In genomic region chr16:89072216-89073130, GRCh38 we compare ENCODE assay signal across 13 cellular contexts. TPM values are rescaled to one million over a fixed set of nuclear protein-coding genes. Genes with fewer than 3 reads are reported as not detected.
A peak's percentile ranks its signal among the peaks of the same experiment; 100 is the strongest.
DNase-seq lines count a peak whose midpoint lies in the region; ATAC-seq and TF ChIP-seq lines count a peak whose summit lies in the region.
"Had no signal": no experiment of that assay in that cellular context is flagged by ENCODE, and none has a peak within 500 bp of the region (broad histone marks: within the 10 kb centered on the region; RNA-seq: fewer than 3 reads in every experiment).

No MANE protein-coding gene starts in this region.

- H3K9me3 Mint-ChIP-seq in mesothelial cell of epicardium: no peaks in the 10 kb centered on the region
- peaks cover 13% of the 10 kb centered on the region for H3K9me3 Mint-ChIP-seq in activated T-helper 2 cell treated with anti-CD3 and anti-CD28 coated beads, Interferon-gamma antibody, Interleukin-2, Interleukin-4, amounts not matched to agents 10 μg/mL and 5 μg/mL and 100 μg/mL, durations not matched to agents 14 hours and 24 hours and 36 hours
- H3K9me3 Mint-ChIP-seq: central memory CD8-positive, alpha-beta T cell; stimulated activated naive CD8-positive, alpha-beta T cell treated with anti-CD3 and anti-CD28 coated beads, Interleukin-15, Interleukin-2, amounts not matched to agents 100 ng/mL and 50 ng/mL, for 24 hours had no signal

- no peaks in the 10 kb centered on the region for H3K79me2 ChIP-seq in GM23248 (ENCODE audit: insufficient read depth)

- no peaks in the 10 kb centered on the region for H3K36me3 ChIP-seq in GM23248 (ENCODE audit: low read depth)
- no peaks in the 10 kb centered on the region for H3K36me3 ChIP-seq in brain microvascular endothelial cell (replicated peaks)

- H3K9me2 ChIP-seq in GM23248 (ENCODE audit: insufficient read depth): no peaks in the 10 kb centered on the region

- peak; percentile 53 for DNase-seq in AG10803 (ENCODE audit: low read depth)
- DNase-seq in GM23248: peak; percentile 53
- DNase-seq in amniotic epithelial cell (ENCODE audit: low read depth): peak; percentile 31
- DNase-seq in mesothelial cell of epicardium (ENCODE audit: low spot score in 2 of 2, unreplicated experiment in 2 of 2): peak; percentile 57 to 75
- no peak for DNase-seq in activated T-helper 2 cell treated with anti-CD3 and anti-CD28 coated beads, Interferon-gamma antibody, Interleukin-2, Interleukin-4, amounts not matched to agents 10 μg/mL and 5 μg/mL and 100 μg/mL, durations not matched to agents 14 hours and 24 hours and 36 hours (ENCODE audit: low spot score)
- no peak for DNase-seq in brain microvascular endothelial cell
- DNase-seq: activated naive CD4-positive, alpha-beta T cell treated with anti-CD3 and anti-CD28 coated beads, Interleukin-2, amount 50 U/mL, for 16 hours; H7; NCI-H526 had no signal

- H3K4me3 Mint-ChIP-seq in mesothelial cell of epicardium: peak overlapping the region; percentile 54
- no peak overlapping the region for H3K4me3 Mint-ChIP-seq in activated T-helper 2 cell treated with anti-CD3 and anti-CD28 coated beads, Interferon-gamma antibody, Interleukin-2, Interleukin-4, amounts not matched to agents 10 μg/mL and 5 μg/mL and 100 μg/mL, durations not matched to agents 14 hours and 24 hours and 36 hours (ENCODE audit: low read depth)
- H3K4me3 Mint-ChIP-seq: central memory CD8-positive, alpha-beta T cell; stimulated activated naive CD8-positive, alpha-beta T cell treated with anti-CD3 and anti-CD28 coated beads, Interleukin-15, Interleukin-2, amounts not matched to agents 100 ng/mL and 50 ng/mL, for 24 hours had no signal

- no peak overlapping the region for H2AFZ ChIP-seq in GM23248

- peak overlapping the region; percentile 15; the same call in 1 of the 2 replicates for H3K4me3 ChIP-seq in AG10803 (ENCODE audit: low read length)
- no peak overlapping the region for H3K4me3 ChIP-seq in GM23248
- no peak overlapping the region for H3K4me3 ChIP-seq in brain microvascular endothelial cell (ENCODE audit: low read depth, low read length)

- H3K9me3 ChIP-seq in GM23248 (ENCODE audit: low read depth): no peaks in the 10 kb centered on the region

- in situ Hi-C loops in GM23248 (cut with MboI): no loop called here
- in situ Hi-C loops in brain microvascular endothelial cell (cut with HindIII; ENCODE audit: low pct_ligation_motif_present, low sequenced_read_pairs): no loop called here

- intact Hi-C loops in activated T-helper 2 cell treated with anti-CD3 and anti-CD28 coated beads, Interferon-gamma antibody, Interleukin-2, Interleukin-4, amounts not matched to agents 10 μg/mL and 5 μg/mL and 100 μg/mL, durations not matched to agents 14 hours and 24 hours and 36 hours (cut with micrococcal nuclease): no loop called here

- no peak overlapping the region for H3K4me2 ChIP-seq in GM23248 (ENCODE audit: unreplicated experiment)

- H3K27ac ChIP-seq in GM23248 (no peak overlapping the region), brain microvascular endothelial cell (no peak overlapping the region)

- H3K27me3 ChIP-seq in GM23248 (replicated peaks; ENCODE audit: insufficient read depth) (peaks cover 18% of the 10 kb centered on the region), brain microvascular endothelial cell (replicated peaks) (peaks cover 6% of the 10 kb centered on the region)

- TF ChIP-seq CTCF in AG10803 (conservative IDR thresholded peaks at IDR 0.05; ENCODE audit: low read length) (no peak), mesothelial cell of epicardium (IDR thresholded peaks at IDR 0.05; ENCODE audit: unreplicated experiment) (no peak), brain microvascular endothelial cell (IDR thresholded peaks at IDR 0.05; ENCODE audit: low read depth, low read length, missing control alignments) (no peak)

- no peaks in the 10 kb centered on the region for H3K27me3 Mint-ChIP-seq in mesothelial cell of epicardium (ENCODE audit: low read depth)
- no peaks in the 10 kb centered on the region for H3K27me3 Mint-ChIP-seq in activated T-helper 2 cell treated with anti-CD3 and anti-CD28 coated beads, Interferon-gamma antibody, Interleukin-2, Interleukin-4, amounts not matched to agents 10 μg/mL and 5 μg/mL and 100 μg/mL, durations not matched to agents 14 hours and 24 hours and 36 hours (ENCODE audit: low read depth)
- H3K27me3 Mint-ChIP-seq: central memory CD8-positive, alpha-beta T cell; stimulated activated naive CD8-positive, alpha-beta T cell treated with anti-CD3 and anti-CD28 coated beads, Interleukin-15, Interleukin-2, amounts not matched to agents 100 ng/mL and 50 ng/mL, for 24 hours had no signal

- peaks cover 26% of the 10 kb centered on the region for H3K4me1 Mint-ChIP-seq in mesothelial cell of epicardium
- H3K4me1 Mint-ChIP-seq in activated T-helper 2 cell treated with anti-CD3 and anti-CD28 coated beads, Interferon-gamma antibody, Interleukin-2, Interleukin-4, amounts not matched to agents 10 μg/mL and 5 μg/mL and 100 μg/mL, durations not matched to agents 14 hours and 24 hours and 36 hours (ENCODE audit: low read depth): no peaks in the 10 kb centered on the region
- H3K4me1 Mint-ChIP-seq: central memory CD8-positive, alpha-beta T cell had no signal

- H3K36me3 Mint-ChIP-seq in mesothelial cell of epicardium: no peaks in the 10 kb centered on the region
- H3K36me3 Mint-ChIP-seq in activated T-helper 2 cell treated with anti-CD3 and anti-CD28 coated beads, Interferon-gamma antibody, Interleukin-2, Interleukin-4, amounts not matched to agents 10 μg/mL and 5 μg/mL and 100 μg/mL, durations not matched to agents 14 hours and 24 hours and 36 hours (ENCODE audit: low read depth): no peaks in the 10 kb centered on the region

- peak overlapping the region; percentile 96 for H3K27ac Mint-ChIP-seq in mesothelial cell of epicardium
- H3K27ac Mint-ChIP-seq in activated T-helper 2 cell treated with anti-CD3 and anti-CD28 coated beads, Interferon-gamma antibody, Interleukin-2, Interleukin-4, amounts not matched to agents 10 μg/mL and 5 μg/mL and 100 μg/mL, durations not matched to agents 14 hours and 24 hours and 36 hours: no peak overlapping the region
- H3K27ac Mint-ChIP-seq: stimulated activated naive CD8-positive, alpha-beta T cell treated with anti-CD3 and anti-CD28 coated beads, Interleukin-15, Interleukin-2, amounts not matched to agents 100 ng/mL and 50 ng/mL, for 24 hours had no signal

- no peak for ATAC-seq in GM21367 (IDR thresholded peaks at IDR 0.05; ENCODE audit: unreplicated experiment)
- ATAC-seq in GM18517 (IDR thresholded peaks at IDR 0.05; ENCODE audit: unreplicated experiment): no peak

- no peaks in the 10 kb centered on the region for H4K20me1 ChIP-seq in GM23248 (ENCODE audit: insufficient read depth)

- no peak overlapping the region for H3K9ac ChIP-seq in GM23248

- H3K4me1 ChIP-seq in GM23248 (ENCODE audit: insufficient read depth): no peaks in the 10 kb centered on the region

- peaks cover 9% of the 10 kb centered on the region for H3F3A ChIP-seq in GM23248 (ENCODE audit: insufficient read depth)

- WGBS in GM23248 (ENCODE audit: low coverage in 1 of 2, low lambda C conversion rate in 2 of 2, missing lambda C conversion rate in 2 of 2), 2 experiments: 24% methylated on average over 34 of the region's 34 CpGs

RNA-seq across cellular contexts. Expression of gene ACSF3, which starts 21.2 kb away (rescaled TPM):
- total RNA-seq in GM23248 (2014; rRNA removed; shearing (Covaris generic)): 17.1 and 26.7 TPM in 2 replicates
- 15.2 and 15.9 TPM in 2 replicates for polyA plus RNA-seq in GM23248 (2016; fragmentation: Nextera tagmentation; extraction: Ambion mirVana)
- total RNA-seq in mesothelial cell of epicardium: 35.7 to 41.5 TPM (median 37.7 TPM) in 3 replicates
- total RNA-seq in activated T-helper 2 cell treated with anti-CD3 and anti-CD28 coated beads, Interferon-gamma antibody, Interleukin-2, Interleukin-4, amounts not matched to agents 10 μg/mL and 5 μg/mL and 100 μg/mL, durations not matched to agents 14 hours and 24 hours and 36 hours: 36.3 and 39.8 TPM in 2 replicates

Comparison
In these comparisons a context has a peak if more than half of its experiments do, and no peak if none do; other contexts are left out.
1. DNase-seq: peak in AG10803 (single experiment), GM23248 (single experiment), amniotic epithelial cell (single experiment) and mesothelial cell of epicardium (2 of 2); none in activated T-helper 2 cell treated with anti-CD3 and anti-CD28 coated beads, Interferon-gamma antibody, Interleukin-2, Interleukin-4, amounts not matched to agents 10 μg/mL and 5 μg/mL and 100 μg/mL, durations not matched to agents 14 hours and 24 hours and 36 hours (single experiment) and brain microvascular endothelial cell (single experiment).